ENCODE assay signal across 8 cellular contexts in the genomic region with DNA sequence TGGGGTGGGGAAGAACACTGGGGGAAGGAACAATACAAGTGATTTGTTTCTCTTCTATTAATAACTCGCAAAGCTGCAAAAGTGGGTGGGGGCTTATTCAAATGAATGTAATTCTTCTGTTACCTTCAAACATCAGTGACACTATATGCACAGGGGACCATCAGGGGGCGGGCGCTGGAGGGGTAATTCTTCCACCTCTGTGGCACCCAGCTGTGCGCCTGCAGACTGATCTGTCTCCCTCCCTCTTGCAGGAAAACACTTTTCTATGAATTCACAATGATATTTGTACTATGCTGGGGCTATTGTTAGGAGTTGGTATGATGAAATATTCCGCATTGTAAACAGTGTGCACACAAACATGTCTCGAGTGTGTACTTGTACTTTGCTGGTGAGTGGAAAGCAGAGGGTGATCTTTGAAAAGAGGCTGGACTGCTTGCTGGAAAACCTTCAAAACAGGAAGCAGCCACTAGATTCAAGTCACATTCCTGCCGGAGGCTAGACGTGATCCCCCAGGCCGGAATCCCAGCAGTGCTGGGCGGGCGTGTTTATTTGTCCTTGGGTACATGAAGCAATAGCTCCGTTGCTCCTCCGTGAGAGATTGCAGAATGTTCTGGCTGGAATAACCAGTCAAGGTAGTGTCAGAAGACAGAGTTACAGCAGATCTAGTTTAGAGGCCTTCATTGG. TPM values are rescaled to one million over a fixed set of nuclear protein-coding genes. Genes with fewer than 3 reads are reported as not detected.
A peak's percentile ranks its signal among the peaks of the same experiment; 100 is the strongest.
DNase-seq lines count a peak whose midpoint lies in the region; ATAC-seq and TF ChIP-seq lines count a peak whose summit lies in the region.

No MANE protein-coding gene starts in this region.

- DNase-seq in NCI-H2107 treated with DMSO at 0.1 percent for 48 hours (lab: John Stamatoyannopoulos, UW; ENCODE audit: unreplicated experiment), result peak; percentile 53
- DNase-seq in NCI-H2107 (lab: John Stamatoyannopoulos, UW), result no peak
- peak; percentile 97 for DNase-seq in choroid plexus epithelial cell (ENCODE audit: low read depth)
- DNase-seq in lung microvascular endothelial cell (ENCODE audit: low read depth in 2 of 2), result peak; percentile 42 to 65
- DNase-seq in NCI-H2171 (lab: John Stamatoyannopoulos, UW), result no peak

- H3K36me3 ChIP-seq in urinary bladder (ENCODE audit: insufficient read depth), result no peaks in the 10 kb centered on the region

- ATAC-seq in GM19351 (IDR thresholded peaks at IDR 0.05; ENCODE audit: unreplicated experiment) (no peak), HG03354 (IDR thresholded peaks at IDR 0.05; ENCODE audit: poor library complexity, severe bottlenecking, unreplicated experiment) (no peak)

- peak overlapping the region; percentile 87 for H3K27ac ChIP-seq in urinary bladder (ENCODE audit: low read depth)

- WGBS in urinary bladder, result 33% methylated on average over 13 of the region's 13 CpGs

- H3K4me3 ChIP-seq in choroid plexus epithelial cell (ENCODE audit: low read depth, low read length) (peak overlapping the region; percentile 11), urinary bladder (ENCODE audit: low read depth, low read length) (no peak overlapping the region)

- no peak for TF ChIP-seq CTCF in choroid plexus epithelial cell (conservative IDR thresholded peaks at IDR 0.05; ENCODE audit: low read depth, low read length)

- H3K4me1 ChIP-seq in urinary bladder (ENCODE audit: insufficient read depth), result no peaks in the 10 kb centered on the region

RNA-seq across cellular contexts. Expression of gene BNIP3, which starts 15.8 kb away (rescaled TPM):
- total RNA-seq in lung microvascular endothelial cell (23.5 and 56.2 TPM in 2 replicates), urinary bladder (24.1 TPM)
- polyA plus RNA-seq in urinary bladder, result 50.5 TPM

Comparison
In these comparisons a context has a peak if more than half of its experiments do, and no peak if none do; other contexts are left out.
1. DNase-seq: peak in NCI-H2107 treated with DMSO at 0.1 percent for 48 hours (single experiment), choroid plexus epithelial cell (single experiment) and lung microvascular endothelial cell (2 of 2); none in NCI-H2107 (single experiment) and NCI-H2171 (single experiment).